8 cellular contexts compared by ENCODE assay signal in genomic region chr2:147297820-147298219, GRCh38.
DNase-seq lines count a peak whose midpoint lies in the region; ATAC-seq and TF ChIP-seq lines count a peak whose summit lies in the region.

No MANE protein-coding gene starts in this region.

- ATAC-seq in GM18508 (IDR thresholded peaks at IDR 0.05; ENCODE audit: insufficient read depth, unreplicated experiment) (peak; percentile 99), GM21576 (IDR thresholded peaks at IDR 0.05; ENCODE audit: unreplicated experiment) (peak; percentile 94), HG03565 (IDR thresholded peaks at IDR 0.05; ENCODE audit: unreplicated experiment) (peak; percentile 97)

- no peak overlapping the region for H3K4me3 ChIP-seq in fibroblast of villous mesenchyme (ENCODE audit: low read depth, low read length)

- in situ Hi-C loops in ACHN (cut with HindIII; ENCODE audit: low pct_ligation_motif_present, low pct_unique_long_range_greater_than_20kb, low sequenced_read_pairs): no loop called here

- peak; percentile 1 for DNase-seq in fibroblast of villous mesenchyme (ENCODE audit: low read depth)
- no peak for DNase-seq in AG08395 (ENCODE audit: low spot score)
- DNase-seq in HuH-7 (ENCODE audit: low spot score): no peak
- DNase-seq in SIG-M5 treated with dmso at 0.1 percent for 504 hours (lab: John Stamatoyannopoulos, UW; ENCODE audit: unreplicated experiment): no peak
- DNase-seq in ACHN: no peak

- no peak for TF ChIP-seq CTCF in fibroblast of villous mesenchyme (IDR thresholded peaks at IDR 0.05; ENCODE audit: insufficient read depth, low read depth, low read length)
